2 cellular contexts compared by ENCODE assay signal in the genomic region with DNA sequence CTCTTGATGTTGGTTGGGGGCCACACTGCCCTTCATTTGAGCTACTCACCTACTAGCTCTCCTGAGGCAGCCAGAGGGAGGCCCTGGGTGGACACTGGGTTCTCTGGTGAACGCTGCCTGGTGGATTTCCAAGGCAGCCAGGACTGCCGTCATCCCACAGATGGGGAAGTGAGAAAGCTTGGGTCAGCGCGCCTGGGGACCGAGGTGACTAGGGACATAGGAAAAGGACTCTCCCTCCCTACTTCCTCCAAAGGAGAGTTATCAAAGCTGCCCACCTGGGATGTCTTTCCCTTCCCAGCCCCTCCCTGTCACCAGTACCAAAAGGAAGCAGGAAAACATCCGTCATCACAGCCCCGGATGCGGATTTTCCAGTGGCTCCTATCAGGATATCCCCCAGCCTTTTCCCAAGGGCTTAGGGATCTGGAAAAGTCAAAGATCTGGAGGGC.
TF ChIP-seq lines count a peak whose summit lies in the region.

No MANE protein-coding gene starts in this region.

TF ChIP-seq in HCT116, 20 proteins besides CTCF, POLR2A, EP300 and RAD21:
- TF ChIP-seq, protein P1, sequence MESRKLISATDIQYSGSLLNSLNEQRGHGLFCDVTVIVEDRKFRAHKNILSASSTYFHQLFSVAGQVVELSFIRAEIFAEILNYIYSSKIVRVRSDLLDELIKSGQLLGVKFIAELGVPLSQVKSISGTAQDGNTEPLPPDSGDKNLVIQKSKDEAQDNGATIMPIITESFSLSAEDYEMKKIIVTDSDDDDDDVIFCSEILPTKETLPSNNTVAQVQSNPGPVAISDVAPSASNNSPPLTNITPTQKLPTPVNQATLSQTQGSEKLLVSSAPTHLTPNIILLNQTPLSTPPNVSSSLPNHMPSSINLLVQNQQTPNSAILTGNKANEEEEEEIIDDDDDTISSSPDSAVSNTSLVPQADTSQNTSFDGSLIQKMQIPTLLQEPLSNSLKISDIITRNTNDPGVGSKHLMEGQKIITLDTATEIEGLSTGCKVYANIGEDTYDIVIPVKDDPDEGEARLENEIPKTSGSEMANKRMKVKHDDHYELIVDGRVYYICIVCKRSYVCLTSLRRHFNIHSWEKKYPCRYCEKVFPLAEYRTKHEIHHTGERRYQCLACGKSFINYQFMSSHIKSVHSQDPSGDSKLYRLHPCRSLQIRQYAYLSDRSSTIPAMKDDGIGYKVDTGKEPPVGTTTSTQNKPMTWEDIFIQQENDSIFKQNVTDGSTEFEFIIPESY (IDR thresholded peaks at IDR 0.05; ENCODE audit: extremely low read depth, insufficient replicate concordance, low read length) = no peak
- no peak for TF ChIP-seq TCF7L2 (IDR thresholded peaks at IDR 0.05; ENCODE audit: borderline replicate concordance, extremely low read depth, insufficient read depth, insufficient read length)
- TF ChIP-seq, protein P2, sequence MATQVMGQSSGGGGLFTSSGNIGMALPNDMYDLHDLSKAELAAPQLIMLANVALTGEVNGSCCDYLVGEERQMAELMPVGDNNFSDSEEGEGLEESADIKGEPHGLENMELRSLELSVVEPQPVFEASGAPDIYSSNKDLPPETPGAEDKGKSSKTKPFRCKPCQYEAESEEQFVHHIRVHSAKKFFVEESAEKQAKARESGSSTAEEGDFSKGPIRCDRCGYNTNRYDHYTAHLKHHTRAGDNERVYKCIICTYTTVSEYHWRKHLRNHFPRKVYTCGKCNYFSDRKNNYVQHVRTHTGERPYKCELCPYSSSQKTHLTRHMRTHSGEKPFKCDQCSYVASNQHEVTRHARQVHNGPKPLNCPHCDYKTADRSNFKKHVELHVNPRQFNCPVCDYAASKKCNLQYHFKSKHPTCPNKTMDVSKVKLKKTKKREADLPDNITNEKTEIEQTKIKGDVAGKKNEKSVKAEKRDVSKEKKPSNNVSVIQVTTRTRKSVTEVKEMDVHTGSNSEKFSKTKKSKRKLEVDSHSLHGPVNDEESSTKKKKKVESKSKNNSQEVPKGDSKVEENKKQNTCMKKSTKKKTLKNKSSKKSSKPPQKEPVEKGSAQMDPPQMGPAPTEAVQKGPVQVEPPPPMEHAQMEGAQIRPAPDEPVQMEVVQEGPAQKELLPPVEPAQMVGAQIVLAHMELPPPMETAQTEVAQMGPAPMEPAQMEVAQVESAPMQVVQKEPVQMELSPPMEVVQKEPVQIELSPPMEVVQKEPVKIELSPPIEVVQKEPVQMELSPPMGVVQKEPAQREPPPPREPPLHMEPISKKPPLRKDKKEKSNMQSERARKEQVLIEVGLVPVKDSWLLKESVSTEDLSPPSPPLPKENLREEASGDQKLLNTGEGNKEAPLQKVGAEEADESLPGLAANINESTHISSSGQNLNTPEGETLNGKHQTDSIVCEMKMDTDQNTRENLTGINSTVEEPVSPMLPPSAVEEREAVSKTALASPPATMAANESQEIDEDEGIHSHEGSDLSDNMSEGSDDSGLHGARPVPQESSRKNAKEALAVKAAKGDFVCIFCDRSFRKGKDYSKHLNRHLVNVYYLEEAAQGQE (IDR thresholded peaks at IDR 0.05; ENCODE audit: low read depth) = no peak
- TF ChIP-seq, protein P3, sequence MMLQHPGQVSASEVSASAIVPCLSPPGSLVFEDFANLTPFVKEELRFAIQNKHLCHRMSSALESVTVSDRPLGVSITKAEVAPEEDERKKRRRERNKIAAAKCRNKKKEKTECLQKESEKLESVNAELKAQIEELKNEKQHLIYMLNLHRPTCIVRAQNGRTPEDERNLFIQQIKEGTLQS (IDR thresholded peaks at IDR 0.05) = no peak
- no peak for TF ChIP-seq FOSL1 (IDR thresholded peaks at IDR 0.05; ENCODE audit: low read depth)
- TF ChIP-seq ZNF274 (IDR thresholded peaks at IDR 0.05; ENCODE audit: low read depth, low read length) = no peak
- no peak for TF ChIP-seq MAX (IDR thresholded peaks at IDR 0.05)
- no peak for TF ChIP-seq SIN3A (IDR thresholded peaks at IDR 0.05; ENCODE audit: low read depth)
- TF ChIP-seq CBX3 (IDR thresholded peaks at IDR 0.05; ENCODE audit: low read depth) = no peak
- TF ChIP-seq POLR2AphosphoS5 (IDR thresholded peaks at IDR 0.05; ENCODE audit: low read depth, low read length) = no peak
- no peak for TF ChIP-seq CEBPB (IDR thresholded peaks at IDR 0.05; ENCODE audit: low read depth)
- TF ChIP-seq SP1 (IDR thresholded peaks at IDR 0.05; ENCODE audit: low read depth) = no peak
- TF ChIP-seq EZH2phosphoT487 (IDR thresholded peaks at IDR 0.05; ENCODE audit: borderline replicate concordance) = no peak
- no peak for TF ChIP-seq ELF1 (IDR thresholded peaks at IDR 0.05; ENCODE audit: borderline replicate concordance, low read depth)
- TF ChIP-seq SRF (IDR thresholded peaks at IDR 0.05; ENCODE audit: low read depth) = no peak
- no peak for TF ChIP-seq ZFX (IDR thresholded peaks at IDR 0.05)
- no peak for TF ChIP-seq EZH2 (IDR thresholded peaks at IDR 0.05)
TF ChIP-seq in HCT116: peak in this region for 0.

TF ChIP-seq in H1, 55 proteins besides CTCF, POLR2A, EP300 and RAD21:
- no peak for TF ChIP-seq SP4 (IDR thresholded peaks at IDR 0.05; ENCODE audit: low read length)
- TF ChIP-seq, protein P3 (IDR thresholded peaks at IDR 0.05; ENCODE audit: insufficient read depth, low read depth, low read length) = no peak
- TF ChIP-seq RBBP5 (IDR thresholded peaks at IDR 0.05; ENCODE audit: borderline replicate concordance, low read depth, low read length) = no peak
- no peak for TF ChIP-seq JUND (IDR thresholded peaks at IDR 0.05; ENCODE audit: low read length)
- no peak for TF ChIP-seq SAP30 (IDR thresholded peaks at IDR 0.05; ENCODE audit: insufficient read depth, insufficient replicate concordance, low read length)
- no peak for TF ChIP-seq MAFK (IDR thresholded peaks at IDR 0.05; ENCODE audit: low read depth, low read length)
- no peak for TF ChIP-seq SIX5 (IDR thresholded peaks at IDR 0.05; ENCODE audit: low read depth, low read length)
- TF ChIP-seq RXRA (IDR thresholded peaks at IDR 0.05; ENCODE audit: insufficient read depth, low read depth, low read length) = no peak
- TF ChIP-seq BRCA1 (IDR thresholded peaks at IDR 0.05; ENCODE audit: low read depth, low read length) = no peak
- TF ChIP-seq NANOG (IDR thresholded peaks at IDR 0.05; ENCODE audit: insufficient read depth, low read depth, low read length, poor library complexity, severe bottlenecking) = no peak
- TF ChIP-seq TAF1 (IDR thresholded peaks at IDR 0.05; ENCODE audit: low read depth, low read length) = no peak
- no peak for TF ChIP-seq CHD1 (IDR thresholded peaks at IDR 0.05; ENCODE audit: low read depth, low read length)
- TF ChIP-seq MAX (IDR thresholded peaks at IDR 0.05) = no peak
- no peak for TF ChIP-seq SP2 (IDR thresholded peaks at IDR 0.05; ENCODE audit: low read length)
- no peak for TF ChIP-seq BCL11A (IDR thresholded peaks at IDR 0.05; ENCODE audit: low read depth in 2 of 2, low read length in 2 of 2)
- TF ChIP-seq E2F6 (IDR thresholded peaks at IDR 0.05) = no peak
- TF ChIP-seq PHF8 (conservative IDR thresholded peaks at IDR 0.05; ENCODE audit: low read depth, low read length) = no peak
- no peak for TF ChIP-seq CEBPB (IDR thresholded peaks at IDR 0.05; ENCODE audit: low read depth, low read length)
- TF ChIP-seq TBP (IDR thresholded peaks at IDR 0.05; ENCODE audit: low read depth, low read length) = no peak
- no peak for TF ChIP-seq CREB1 (IDR thresholded peaks at IDR 0.05)
